In the genomic region with DNA sequence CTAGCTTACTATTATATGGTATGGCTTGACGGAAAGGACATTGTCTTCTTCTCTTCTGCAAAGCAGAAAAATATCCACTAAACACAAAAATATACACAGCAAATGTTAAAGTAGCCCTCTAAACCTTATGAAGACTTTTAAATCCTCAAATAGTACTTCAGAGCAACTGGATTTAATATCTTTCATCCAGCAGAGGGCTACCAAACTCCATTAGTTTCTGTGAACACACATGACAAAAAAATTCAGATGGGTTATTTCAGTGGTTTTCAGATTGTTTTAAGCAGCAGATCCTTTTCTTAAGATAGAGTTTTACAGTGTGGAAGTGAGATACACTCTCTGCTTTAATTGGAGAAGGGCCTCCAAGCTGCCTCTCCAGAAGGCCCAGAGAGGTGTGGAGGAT, we compare ENCODE assay signal across 1 cellular context.
TF ChIP-seq lines count a peak whose summit lies in the region.

No MANE protein-coding gene starts in this region.

TF ChIP-seq in GM23338, 12 proteins besides CTCF, POLR2A, EP300 and RAD21 (continued from another document):
- TF ChIP-seq, protein P1, sequence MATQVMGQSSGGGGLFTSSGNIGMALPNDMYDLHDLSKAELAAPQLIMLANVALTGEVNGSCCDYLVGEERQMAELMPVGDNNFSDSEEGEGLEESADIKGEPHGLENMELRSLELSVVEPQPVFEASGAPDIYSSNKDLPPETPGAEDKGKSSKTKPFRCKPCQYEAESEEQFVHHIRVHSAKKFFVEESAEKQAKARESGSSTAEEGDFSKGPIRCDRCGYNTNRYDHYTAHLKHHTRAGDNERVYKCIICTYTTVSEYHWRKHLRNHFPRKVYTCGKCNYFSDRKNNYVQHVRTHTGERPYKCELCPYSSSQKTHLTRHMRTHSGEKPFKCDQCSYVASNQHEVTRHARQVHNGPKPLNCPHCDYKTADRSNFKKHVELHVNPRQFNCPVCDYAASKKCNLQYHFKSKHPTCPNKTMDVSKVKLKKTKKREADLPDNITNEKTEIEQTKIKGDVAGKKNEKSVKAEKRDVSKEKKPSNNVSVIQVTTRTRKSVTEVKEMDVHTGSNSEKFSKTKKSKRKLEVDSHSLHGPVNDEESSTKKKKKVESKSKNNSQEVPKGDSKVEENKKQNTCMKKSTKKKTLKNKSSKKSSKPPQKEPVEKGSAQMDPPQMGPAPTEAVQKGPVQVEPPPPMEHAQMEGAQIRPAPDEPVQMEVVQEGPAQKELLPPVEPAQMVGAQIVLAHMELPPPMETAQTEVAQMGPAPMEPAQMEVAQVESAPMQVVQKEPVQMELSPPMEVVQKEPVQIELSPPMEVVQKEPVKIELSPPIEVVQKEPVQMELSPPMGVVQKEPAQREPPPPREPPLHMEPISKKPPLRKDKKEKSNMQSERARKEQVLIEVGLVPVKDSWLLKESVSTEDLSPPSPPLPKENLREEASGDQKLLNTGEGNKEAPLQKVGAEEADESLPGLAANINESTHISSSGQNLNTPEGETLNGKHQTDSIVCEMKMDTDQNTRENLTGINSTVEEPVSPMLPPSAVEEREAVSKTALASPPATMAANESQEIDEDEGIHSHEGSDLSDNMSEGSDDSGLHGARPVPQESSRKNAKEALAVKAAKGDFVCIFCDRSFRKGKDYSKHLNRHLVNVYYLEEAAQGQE (IDR thresholded peaks at IDR 0.05; ENCODE audit: unreplicated experiment): no peak
- TF ChIP-seq ZNF114 (CRISPR knock-in tag; IDR thresholded peaks at IDR 0.05): no peak
